ENCODE assay signal across 1 cellular context in the genomic region with DNA sequence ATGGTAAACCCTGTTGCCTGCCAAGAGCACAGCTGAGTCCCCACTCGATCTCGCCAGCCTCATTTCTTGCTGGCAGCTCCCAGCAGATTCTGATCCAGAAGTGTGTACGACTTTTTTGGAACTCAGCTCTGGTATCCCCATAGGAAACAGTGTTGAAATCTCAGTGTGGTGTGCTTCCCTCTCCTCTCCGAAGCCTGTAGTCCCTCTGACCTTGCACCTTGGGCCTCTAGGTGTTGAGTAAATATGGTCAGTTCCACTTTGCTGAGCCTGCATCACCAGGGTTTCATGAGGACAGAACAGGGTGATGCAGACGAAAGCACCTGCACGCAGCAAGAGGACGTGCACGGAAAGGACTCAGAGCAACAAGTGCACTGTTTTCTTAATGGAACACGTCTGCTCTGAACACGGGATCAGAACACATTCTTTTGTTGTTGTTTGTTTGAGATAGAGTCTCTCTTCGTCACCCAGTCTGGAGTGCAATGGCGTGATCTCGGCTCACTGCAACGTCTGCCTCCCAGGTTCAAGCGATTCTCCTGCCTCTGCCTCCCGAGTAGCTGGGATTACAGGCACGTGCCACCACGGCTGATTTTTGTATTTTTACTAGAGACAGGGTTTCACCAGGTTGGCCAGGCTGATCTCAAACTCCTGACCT.
TF ChIP-seq lines count a peak whose summit lies in the region.

No MANE protein-coding gene starts in this region.

TF ChIP-seq in HepG2, 621 proteins besides CTCF, POLR2A, EP300 and RAD21 (continued from another document and continues in another):
- peak; percentile 99 for TF ChIP-seq MED1 (CRISPR knock-in tag; IDR thresholded peaks at IDR 0.05)
- TF ChIP-seq ZNF451 (CRISPR knock-in tag; IDR thresholded peaks at IDR 0.05), result no peak
- TF ChIP-seq ELF4 (CRISPR knock-in tag; IDR thresholded peaks at IDR 0.05; ENCODE audit: borderline replicate concordance), result no peak
- TF ChIP-seq, protein P1, sequence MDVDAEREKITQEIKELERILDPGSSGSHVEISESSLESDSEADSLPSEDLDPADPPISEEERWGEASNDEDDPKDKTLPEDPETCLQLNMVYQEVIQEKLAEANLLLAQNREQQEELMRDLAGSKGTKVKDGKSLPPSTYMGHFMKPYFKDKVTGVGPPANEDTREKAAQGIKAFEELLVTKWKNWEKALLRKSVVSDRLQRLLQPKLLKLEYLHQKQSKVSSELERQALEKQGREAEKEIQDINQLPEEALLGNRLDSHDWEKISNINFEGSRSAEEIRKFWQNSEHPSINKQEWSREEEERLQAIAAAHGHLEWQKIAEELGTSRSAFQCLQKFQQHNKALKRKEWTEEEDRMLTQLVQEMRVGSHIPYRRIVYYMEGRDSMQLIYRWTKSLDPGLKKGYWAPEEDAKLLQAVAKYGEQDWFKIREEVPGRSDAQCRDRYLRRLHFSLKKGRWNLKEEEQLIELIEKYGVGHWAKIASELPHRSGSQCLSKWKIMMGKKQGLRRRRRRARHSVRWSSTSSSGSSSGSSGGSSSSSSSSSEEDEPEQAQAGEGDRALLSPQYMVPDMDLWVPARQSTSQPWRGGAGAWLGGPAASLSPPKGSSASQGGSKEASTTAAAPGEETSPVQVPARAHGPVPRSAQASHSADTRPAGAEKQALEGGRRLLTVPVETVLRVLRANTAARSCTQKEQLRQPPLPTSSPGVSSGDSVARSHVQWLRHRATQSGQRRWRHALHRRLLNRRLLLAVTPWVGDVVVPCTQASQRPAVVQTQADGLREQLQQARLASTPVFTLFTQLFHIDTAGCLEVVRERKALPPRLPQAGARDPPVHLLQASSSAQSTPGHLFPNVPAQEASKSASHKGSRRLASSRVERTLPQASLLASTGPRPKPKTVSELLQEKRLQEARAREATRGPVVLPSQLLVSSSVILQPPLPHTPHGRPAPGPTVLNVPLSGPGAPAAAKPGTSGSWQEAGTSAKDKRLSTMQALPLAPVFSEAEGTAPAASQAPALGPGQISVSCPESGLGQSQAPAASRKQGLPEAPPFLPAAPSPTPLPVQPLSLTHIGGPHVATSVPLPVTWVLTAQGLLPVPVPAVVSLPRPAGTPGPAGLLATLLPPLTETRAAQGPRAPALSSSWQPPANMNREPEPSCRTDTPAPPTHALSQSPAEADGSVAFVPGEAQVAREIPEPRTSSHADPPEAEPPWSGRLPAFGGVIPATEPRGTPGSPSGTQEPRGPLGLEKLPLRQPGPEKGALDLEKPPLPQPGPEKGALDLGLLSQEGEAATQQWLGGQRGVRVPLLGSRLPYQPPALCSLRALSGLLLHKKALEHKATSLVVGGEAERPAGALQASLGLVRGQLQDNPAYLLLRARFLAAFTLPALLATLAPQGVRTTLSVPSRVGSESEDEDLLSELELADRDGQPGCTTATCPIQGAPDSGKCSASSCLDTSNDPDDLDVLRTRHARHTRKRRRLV (CRISPR knock-in tag; IDR thresholded peaks at IDR 0.05), result no peak
- peak; percentile 69; the same call in 1 of the 2 replicates for TF ChIP-seq TRIM24 (CRISPR knock-in tag; IDR thresholded peaks at IDR 0.05)
- TF ChIP-seq, protein P2, sequence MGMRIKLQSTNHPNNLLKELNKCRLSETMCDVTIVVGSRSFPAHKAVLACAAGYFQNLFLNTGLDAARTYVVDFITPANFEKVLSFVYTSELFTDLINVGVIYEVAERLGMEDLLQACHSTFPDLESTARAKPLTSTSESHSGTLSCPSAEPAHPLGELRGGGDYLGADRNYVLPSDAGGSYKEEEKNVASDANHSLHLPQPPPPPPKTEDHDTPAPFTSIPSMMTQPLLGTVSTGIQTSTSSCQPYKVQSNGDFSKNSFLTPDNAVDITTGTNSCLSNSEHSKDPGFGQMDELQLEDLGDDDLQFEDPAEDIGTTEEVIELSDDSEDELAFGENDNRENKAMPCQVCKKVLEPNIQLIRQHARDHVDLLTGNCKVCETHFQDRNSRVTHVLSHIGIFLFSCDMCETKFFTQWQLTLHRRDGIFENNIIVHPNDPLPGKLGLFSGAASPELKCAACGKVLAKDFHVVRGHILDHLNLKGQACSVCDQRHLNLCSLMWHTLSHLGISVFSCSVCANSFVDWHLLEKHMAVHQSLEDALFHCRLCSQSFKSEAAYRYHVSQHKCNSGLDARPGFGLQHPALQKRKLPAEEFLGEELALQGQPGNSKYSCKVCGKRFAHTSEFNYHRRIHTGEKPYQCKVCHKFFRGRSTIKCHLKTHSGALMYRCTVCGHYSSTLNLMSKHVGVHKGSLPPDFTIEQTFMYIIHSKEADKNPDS (CRISPR knock-in tag; IDR thresholded peaks at IDR 0.05), result no peak
- peak; percentile 53; the same call in 1 of the 2 replicates for TF ChIP-seq ZKSCAN1 (IDR thresholded peaks at IDR 0.05; ENCODE audit: low read length)
- TF ChIP-seq FOXJ3 (CRISPR knock-in tag; IDR thresholded peaks at IDR 0.05; ENCODE audit: borderline replicate concordance), result peak; percentile 90
- peak; percentile 72 for TF ChIP-seq HMG20B (CRISPR knock-in tag; conservative IDR thresholded peaks at IDR 0.05)
- TF ChIP-seq RFXANK (CRISPR knock-in tag; IDR thresholded peaks at IDR 0.05), result no peak
- TF ChIP-seq FOXA3 (CRISPR knock-in tag; IDR thresholded peaks at IDR 0.05), result peak; percentile 99
- TF ChIP-seq, protein P3, sequence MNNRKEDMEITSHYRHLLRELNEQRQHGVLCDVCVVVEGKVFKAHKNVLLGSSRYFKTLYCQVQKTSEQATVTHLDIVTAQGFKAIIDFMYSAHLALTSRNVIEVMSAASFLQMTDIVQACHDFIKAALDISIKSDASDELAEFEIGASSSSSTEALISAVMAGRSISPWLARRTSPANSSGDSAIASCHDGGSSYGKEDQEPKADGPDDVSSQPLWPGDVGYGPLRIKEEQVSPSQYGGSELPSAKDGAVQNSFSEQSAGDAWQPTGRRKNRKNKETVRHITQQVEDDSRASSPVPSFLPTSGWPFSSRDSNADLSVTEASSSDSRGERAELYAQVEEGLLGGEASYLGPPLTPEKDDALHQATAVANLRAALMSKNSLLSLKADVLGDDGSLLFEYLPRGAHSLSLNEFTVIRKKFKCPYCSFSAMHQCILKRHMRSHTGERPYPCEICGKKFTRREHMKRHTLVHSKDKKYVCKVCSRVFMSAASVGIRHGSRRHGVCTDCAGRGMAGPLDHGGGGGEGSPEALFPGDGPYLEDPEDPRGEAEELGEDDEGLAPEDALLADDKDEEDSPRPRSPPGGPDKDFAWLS (CRISPR knock-in tag; IDR thresholded peaks at IDR 0.05; ENCODE audit: borderline replicate concordance), result no peak
- peak; percentile 96 for TF ChIP-seq HMG20A (CRISPR knock-in tag; IDR thresholded peaks at IDR 0.05; ENCODE audit: borderline replicate concordance)
- no peak for TF ChIP-seq ZNF777 (CRISPR knock-in tag; IDR thresholded peaks at IDR 0.05)
- peak; percentile 69; the same call in 1 of the 2 replicates for TF ChIP-seq DNMT3B (CRISPR knock-in tag; conservative IDR thresholded peaks at IDR 0.05)
- TF ChIP-seq GABPA (IDR thresholded peaks at IDR 0.05; ENCODE audit: low read depth, low read length), result no peak
- TF ChIP-seq GABPA (CRISPR knock-in tag; IDR thresholded peaks at IDR 0.05; ENCODE audit: low read depth), result peak; percentile 73
- TF ChIP-seq THYN1 (CRISPR knock-in tag; IDR thresholded peaks at IDR 0.05; ENCODE audit: borderline replicate concordance, low read depth), result no peak
- peak; percentile 95 for TF ChIP-seq SAP130 (CRISPR knock-in tag; IDR thresholded peaks at IDR 0.05; ENCODE audit: low read depth)
- TF ChIP-seq SPEN (CRISPR knock-in tag; IDR thresholded peaks at IDR 0.05; ENCODE audit: low read depth), result peak; percentile 89
- TF ChIP-seq FOXK2 (IDR thresholded peaks at IDR 0.05), result no peak; the same call in 1 of the 2 replicates
- TF ChIP-seq KMT2A (CRISPR knock-in tag; IDR thresholded peaks at IDR 0.05), result peak; percentile 31; the same call in 1 of the 2 replicates
- TF ChIP-seq ZNF232 (CRISPR knock-in tag; IDR thresholded peaks at IDR 0.05; ENCODE audit: borderline replicate concordance), result peak; percentile 31; the same call in 1 of the 2 replicates
- TF ChIP-seq ZBTB1 (CRISPR knock-in tag; IDR thresholded peaks at IDR 0.05; ENCODE audit: borderline replicate concordance), result 0 out of 2 replicates have a peak, but pooled peaks have one; percentile 20
- TF ChIP-seq, protein P4, sequence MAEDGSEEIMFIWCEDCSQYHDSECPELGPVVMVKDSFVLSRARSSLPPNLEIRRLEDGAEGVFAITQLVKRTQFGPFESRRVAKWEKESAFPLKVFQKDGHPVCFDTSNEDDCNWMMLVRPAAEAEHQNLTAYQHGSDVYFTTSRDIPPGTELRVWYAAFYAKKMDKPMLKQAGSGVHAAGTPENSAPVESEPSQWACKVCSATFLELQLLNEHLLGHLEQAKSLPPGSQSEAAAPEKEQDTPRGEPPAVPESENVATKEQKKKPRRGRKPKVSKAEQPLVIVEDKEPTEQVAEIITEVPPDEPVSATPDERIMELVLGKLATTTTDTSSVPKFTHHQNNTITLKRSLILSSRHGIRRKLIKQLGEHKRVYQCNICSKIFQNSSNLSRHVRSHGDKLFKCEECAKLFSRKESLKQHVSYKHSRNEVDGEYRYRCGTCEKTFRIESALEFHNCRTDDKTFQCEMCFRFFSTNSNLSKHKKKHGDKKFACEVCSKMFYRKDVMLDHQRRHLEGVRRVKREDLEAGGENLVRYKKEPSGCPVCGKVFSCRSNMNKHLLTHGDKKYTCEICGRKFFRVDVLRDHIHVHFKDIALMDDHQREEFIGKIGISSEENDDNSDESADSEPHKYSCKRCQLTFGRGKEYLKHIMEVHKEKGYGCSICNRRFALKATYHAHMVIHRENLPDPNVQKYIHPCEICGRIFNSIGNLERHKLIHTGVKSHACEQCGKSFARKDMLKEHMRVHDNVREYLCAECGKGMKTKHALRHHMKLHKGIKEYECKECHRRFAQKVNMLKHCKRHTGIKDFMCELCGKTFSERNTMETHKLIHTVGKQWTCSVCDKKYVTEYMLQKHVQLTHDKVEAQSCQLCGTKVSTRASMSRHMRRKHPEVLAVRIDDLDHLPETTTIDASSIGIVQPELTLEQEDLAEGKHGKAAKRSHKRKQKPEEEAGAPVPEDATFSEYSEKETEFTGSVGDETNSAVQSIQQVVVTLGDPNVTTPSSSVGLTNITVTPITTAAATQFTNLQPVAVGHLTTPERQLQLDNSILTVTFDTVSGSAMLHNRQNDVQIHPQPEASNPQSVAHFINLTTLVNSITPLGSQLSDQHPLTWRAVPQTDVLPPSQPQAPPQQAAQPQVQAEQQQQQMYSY (CRISPR knock-in tag; IDR thresholded peaks at IDR 0.05), result peak; percentile 65; the same call in 1 of the 2 replicates
- no peak for TF ChIP-seq ZNF841 (CRISPR knock-in tag; IDR thresholded peaks at IDR 0.05; ENCODE audit: borderline replicate concordance)
- TF ChIP-seq MIER3 (CRISPR knock-in tag; IDR thresholded peaks at IDR 0.05; ENCODE audit: borderline replicate concordance), result peak; percentile 98
- 0 out of 2 replicates have a peak, but pooled peaks have one; percentile 54 for TF ChIP-seq ZNF354B (CRISPR knock-in tag; IDR thresholded peaks at IDR 0.05)
- TF ChIP-seq ZNF292 (CRISPR knock-in tag; IDR thresholded peaks at IDR 0.05; ENCODE audit: borderline replicate concordance, low read depth), result peak; percentile 96; the same call in 1 of the 2 replicates
- TF ChIP-seq BRD4 (CRISPR knock-in tag; IDR thresholded peaks at IDR 0.05), result peak; percentile 91
- TF ChIP-seq ZNF879 (CRISPR knock-in tag; IDR thresholded peaks at IDR 0.05), result no peak
- TF ChIP-seq POGZ (CRISPR knock-in tag; IDR thresholded peaks at IDR 0.05), result peak; percentile 74
- no peak for TF ChIP-seq ZNF296 (CRISPR knock-in tag; conservative IDR thresholded peaks at IDR 0.05)
- TF ChIP-seq MTA1 (CRISPR knock-in tag; IDR thresholded peaks at IDR 0.05; ENCODE audit: borderline replicate concordance), result peak; percentile 86
- TF ChIP-seq, protein P5, sequence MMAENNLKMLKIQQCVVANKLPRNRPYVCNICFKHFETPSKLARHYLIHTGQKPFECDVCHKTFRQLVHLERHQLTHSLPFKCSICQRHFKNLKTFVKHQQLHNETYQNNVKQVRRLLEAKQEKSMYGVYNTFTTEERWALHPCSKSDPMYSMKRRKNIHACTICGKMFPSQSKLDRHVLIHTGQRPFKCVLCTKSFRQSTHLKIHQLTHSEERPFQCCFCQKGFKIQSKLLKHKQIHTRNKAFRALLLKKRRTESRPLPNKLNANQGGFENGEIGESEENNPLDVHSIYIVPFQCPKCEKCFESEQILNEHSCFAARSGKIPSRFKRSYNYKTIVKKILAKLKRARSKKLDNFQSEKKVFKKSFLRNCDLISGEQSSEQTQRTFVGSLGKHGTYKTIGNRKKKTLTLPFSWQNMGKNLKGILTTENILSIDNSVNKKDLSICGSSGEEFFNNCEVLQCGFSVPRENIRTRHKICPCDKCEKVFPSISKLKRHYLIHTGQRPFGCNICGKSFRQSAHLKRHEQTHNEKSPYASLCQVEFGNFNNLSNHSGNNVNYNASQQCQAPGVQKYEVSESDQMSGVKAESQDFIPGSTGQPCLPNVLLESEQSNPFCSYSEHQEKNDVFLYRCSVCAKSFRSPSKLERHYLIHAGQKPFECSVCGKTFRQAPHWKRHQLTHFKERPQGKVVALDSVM (CRISPR knock-in tag; IDR thresholded peaks at IDR 0.05), result peak; percentile 49
- TF ChIP-seq RBM39 (IDR thresholded peaks at IDR 0.05; ENCODE audit: low read depth, low read length, poor library complexity, severe bottlenecking), result no peak
- peak; percentile 92 for TF ChIP-seq BHLHE40 (IDR thresholded peaks at IDR 0.05; ENCODE audit: low read length)
- TF ChIP-seq POLR2AphosphoS5 (IDR thresholded peaks at IDR 0.05; ENCODE audit: low read depth, low read length), result peak; percentile 48; the same call in 1 of the 2 replicates
- TF ChIP-seq, protein P6, sequence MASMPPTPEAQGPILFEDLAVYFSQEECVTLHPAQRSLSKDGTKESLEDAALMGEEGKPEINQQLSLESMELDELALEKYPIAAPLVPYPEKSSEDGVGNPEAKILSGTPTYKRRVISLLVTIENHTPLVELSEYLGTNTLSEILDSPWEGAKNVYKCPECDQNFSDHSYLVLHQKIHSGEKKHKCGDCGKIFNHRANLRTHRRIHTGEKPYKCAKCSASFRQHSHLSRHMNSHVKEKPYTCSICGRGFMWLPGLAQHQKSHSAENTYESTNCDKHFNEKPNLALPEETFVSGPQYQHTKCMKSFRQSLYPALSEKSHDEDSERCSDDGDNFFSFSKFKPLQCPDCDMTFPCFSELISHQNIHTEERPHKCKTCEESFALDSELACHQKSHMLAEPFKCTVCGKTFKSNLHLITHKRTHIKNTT (CRISPR knock-in tag; IDR thresholded peaks at IDR 0.05), result no peak
- TF ChIP-seq ZNF557 (CRISPR knock-in tag; IDR thresholded peaks at IDR 0.05), result no peak
- TF ChIP-seq RCOR2 (CRISPR knock-in tag; IDR thresholded peaks at IDR 0.05), result peak; percentile 96
- TF ChIP-seq, protein P7, sequence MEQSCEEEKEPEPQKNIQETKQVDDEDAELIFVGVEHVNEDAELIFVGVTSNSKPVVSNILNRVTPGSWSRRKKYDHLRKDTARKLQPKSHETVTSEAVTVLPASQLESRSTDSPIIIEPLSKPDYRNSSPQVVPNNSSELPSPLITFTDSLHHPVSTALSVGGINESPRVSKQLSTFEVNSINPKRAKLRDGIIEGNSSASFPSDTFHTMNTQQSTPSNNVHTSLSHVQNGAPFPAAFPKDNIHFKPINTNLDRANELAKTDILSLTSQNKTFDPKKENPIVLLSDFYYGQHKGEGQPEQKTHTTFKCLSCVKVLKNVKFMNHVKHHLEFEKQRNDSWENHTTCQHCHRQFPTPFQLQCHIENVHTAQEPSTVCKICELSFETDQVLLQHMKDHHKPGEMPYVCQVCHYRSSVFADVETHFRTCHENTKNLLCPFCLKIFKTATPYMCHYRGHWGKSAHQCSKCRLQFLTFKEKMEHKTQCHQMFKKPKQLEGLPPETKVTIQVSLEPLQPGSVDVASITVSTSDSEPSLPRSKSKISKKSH (CRISPR knock-in tag; IDR thresholded peaks at IDR 0.05; ENCODE audit: borderline replicate concordance), result peak; percentile 78; the same call in 1 of the 2 replicates
- peak; percentile 98 for TF ChIP-seq RARA (CRISPR knock-in tag; IDR thresholded peaks at IDR 0.05)
- no peak for TF ChIP-seq MTA3 (CRISPR knock-in tag; IDR thresholded peaks at IDR 0.05)
- TF ChIP-seq, protein P8, sequence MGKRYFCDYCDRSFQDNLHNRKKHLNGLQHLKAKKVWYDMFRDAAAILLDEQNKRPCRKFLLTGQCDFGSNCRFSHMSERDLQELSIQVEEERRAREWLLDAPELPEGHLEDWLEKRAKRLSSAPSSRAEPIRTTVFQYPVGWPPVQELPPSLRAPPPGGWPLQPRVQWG (CRISPR knock-in tag; IDR thresholded peaks at IDR 0.05; ENCODE audit: borderline replicate concordance, low read depth), result no peak
